ENCODE assay signal across 14 cellular contexts in the genomic region with DNA sequence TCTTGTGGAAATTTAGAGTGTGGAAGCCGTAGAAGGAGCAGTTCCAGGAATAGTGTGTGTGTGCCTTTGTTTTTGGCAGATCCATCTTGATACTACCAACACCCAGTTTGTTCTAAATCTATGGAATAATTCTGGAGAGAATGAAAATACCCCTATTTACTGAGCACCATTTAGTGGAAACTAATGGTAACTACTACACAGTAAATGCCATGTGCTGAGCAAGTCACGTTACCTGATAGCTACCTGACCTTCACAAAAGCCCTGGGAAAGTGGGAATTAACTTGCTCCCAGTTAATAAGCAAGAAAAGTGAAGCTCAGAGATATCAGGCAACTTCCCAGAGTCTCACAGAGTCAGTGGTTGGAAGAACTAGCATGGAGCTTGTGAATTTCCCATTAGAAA.
A peak's percentile ranks its signal among the peaks of the same experiment; 100 is the strongest.
DNase-seq lines count a peak whose midpoint lies in the region; ATAC-seq lines count a peak whose summit lies in the region.
"Had no signal": no experiment of that assay in that cellular context is flagged by ENCODE, and none has a peak within 500 bp of the region (broad histone marks: within the 10 kb centered on the region; RNA-seq: fewer than 3 reads in every experiment).

No MANE protein-coding gene starts in this region.

- peak; percentile 3 for DNase-seq in DMS53 (lab: John Stamatoyannopoulos, UW)
- no peak for DNase-seq in DMS53 treated with DMSO at 0.1 percent for 48 hours (lab: John Stamatoyannopoulos, UW; ENCODE audit: unreplicated experiment)
- DNase-seq in DMS 273 (lab: John Stamatoyannopoulos, UW; ENCODE audit: unreplicated experiment) = peak; percentile 19
- DNase-seq in SK-MEL-5 (ENCODE audit: low read depth, low spot score) = peak; percentile 3
- no peak for DNase-seq in activated naive CD8-positive, alpha-beta T cell treated with anti-CD3 and anti-CD28 coated beads, Interleukin-2, amount 50 U/mL, for 24 hours
- DNase-seq: Calu3; CD8-positive, alpha-beta T cell; DMS79 treated with DMSO at 0.1 percent for 48 hours; KG1 had no signal

- H3K27me3 Mint-ChIP-seq in stimulated activated memory B cell treated with anti-CD40 and anti-IgM and Interleukin-4, amounts not matched to agents 10 μg/mL and 1 μg/mL and 100 μg/mL, for 72 hours = no peaks in the 10 kb centered on the region
- H3K27me3 Mint-ChIP-seq in activated naive CD8-positive, alpha-beta T cell treated with anti-CD3 and anti-CD28 coated beads, Interleukin-2, amount 50 U/mL, for 24 hours = no peaks in the 10 kb centered on the region
- H3K27me3 Mint-ChIP-seq: B cell had no signal

- in situ Hi-C loops in SK-MEL-5 (cut with HindIII; ENCODE audit: low pct_unique_long_range_greater_than_20kb, low sequenced_read_pairs) = no loop called here

- H3K9me3 Mint-ChIP-seq in stimulated activated memory B cell treated with anti-CD40 and anti-IgM and Interleukin-4, amounts not matched to agents 10 μg/mL and 1 μg/mL and 100 μg/mL, for 72 hours = no peaks in the 10 kb centered on the region
- no peaks in the 10 kb centered on the region for H3K9me3 Mint-ChIP-seq in activated naive CD8-positive, alpha-beta T cell treated with anti-CD3 and anti-CD28 coated beads, Interleukin-2, amount 50 U/mL, for 24 hours

- no peak overlapping the region for H3K4me3 Mint-ChIP-seq in stimulated activated memory B cell treated with anti-CD40 and anti-IgM and Interleukin-4, amounts not matched to agents 10 μg/mL and 1 μg/mL and 100 μg/mL, for 72 hours
- H3K4me3 Mint-ChIP-seq in activated naive CD8-positive, alpha-beta T cell treated with anti-CD3 and anti-CD28 coated beads, Interleukin-2, amount 50 U/mL, for 24 hours = no peak overlapping the region
- H3K4me3 Mint-ChIP-seq: B cell; CD8-positive, alpha-beta T cell had no signal

- no peaks in the 10 kb centered on the region for H3K4me1 Mint-ChIP-seq in stimulated activated memory B cell treated with anti-CD40 and anti-IgM and Interleukin-4, amounts not matched to agents 10 μg/mL and 1 μg/mL and 100 μg/mL, for 72 hours
- H3K4me1 Mint-ChIP-seq in activated naive CD8-positive, alpha-beta T cell treated with anti-CD3 and anti-CD28 coated beads, Interleukin-2, amount 50 U/mL, for 24 hours = no peaks in the 10 kb centered on the region
- H3K4me1 Mint-ChIP-seq: B cell had no signal

- H3K36me3 Mint-ChIP-seq in stimulated activated memory B cell treated with anti-CD40 and anti-IgM and Interleukin-4, amounts not matched to agents 10 μg/mL and 1 μg/mL and 100 μg/mL, for 72 hours = no peaks in the 10 kb centered on the region
- H3K36me3 Mint-ChIP-seq in activated naive CD8-positive, alpha-beta T cell treated with anti-CD3 and anti-CD28 coated beads, Interleukin-2, amount 50 U/mL, for 24 hours (ENCODE audit: low read depth) = no peaks in the 10 kb centered on the region
- H3K36me3 Mint-ChIP-seq: CD8-positive, alpha-beta T cell had no signal

- no peak for ATAC-seq in stimulated activated memory B cell treated with anti-CD40 and anti-IgM and Interleukin-4, amounts not matched to agents 10 μg/mL and 1 μg/mL and 100 μg/mL, for 72 hours
- ATAC-seq in GM18909 (IDR thresholded peaks at IDR 0.05; ENCODE audit: poor library complexity, unreplicated experiment) = no peak
- ATAC-seq in activated naive CD8-positive, alpha-beta T cell treated with anti-CD3 and anti-CD28 coated beads, Interleukin-2, amount 50 U/mL, for 24 hours = no peak
- ATAC-seq: A549; CD8-positive, alpha-beta T cell; GM12878 had no signal

- H3K27ac Mint-ChIP-seq in stimulated activated memory B cell treated with anti-CD40 and anti-IgM and Interleukin-4, amounts not matched to agents 10 μg/mL and 1 μg/mL and 100 μg/mL, for 72 hours = no peak overlapping the region
- H3K27ac Mint-ChIP-seq in activated naive CD8-positive, alpha-beta T cell treated with anti-CD3 and anti-CD28 coated beads, Interleukin-2, amount 50 U/mL, for 24 hours = no peak overlapping the region
- H3K27ac Mint-ChIP-seq: B cell; CD8-positive, alpha-beta T cell had no signal

Comparison
In these comparisons a context has a peak if more than half of its experiments do, and no peak if none do; other contexts are left out.
1. DNase-seq: peak in DMS53 (single experiment), DMS 273 (single experiment) and SK-MEL-5 (single experiment); none in DMS53 treated with DMSO at 0.1 percent for 48 hours (single experiment) and activated naive CD8-positive, alpha-beta T cell treated with anti-CD3 and anti-CD28 coated beads, Interleukin-2, amount 50 U/mL, for 24 hours (single experiment).